9 cellular contexts compared by ENCODE assay signal in the genomic region with DNA sequence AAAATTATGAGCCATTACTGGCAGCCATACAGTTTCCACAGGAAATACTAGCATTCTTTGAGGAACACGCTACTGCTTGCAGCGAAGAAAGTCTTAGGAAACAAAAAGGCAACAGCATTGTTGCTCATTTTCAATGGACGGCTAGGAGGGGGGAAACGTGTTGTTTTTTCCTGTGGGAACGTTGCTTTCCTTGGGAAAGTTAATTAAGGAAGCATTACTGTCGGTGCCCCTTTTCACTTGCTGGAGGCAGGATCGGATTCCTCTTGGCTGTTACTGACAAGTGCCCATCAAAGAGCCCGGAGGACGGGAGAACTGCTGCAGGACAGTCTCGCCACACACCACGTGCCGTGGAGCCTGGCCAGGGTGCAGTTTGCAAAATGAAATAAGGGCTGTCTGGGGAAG. TPM values are rescaled to one million over a fixed set of nuclear protein-coding genes. Genes with fewer than 3 reads are reported as not detected.
DNase-seq lines count a peak whose midpoint lies in the region; ATAC-seq and TF ChIP-seq lines count a peak whose summit lies in the region.
"Had no signal": no experiment of that assay in that cellular context is flagged by ENCODE, and none has a peak within 500 bp of the region (broad histone marks: within the 10 kb centered on the region; RNA-seq: fewer than 3 reads in every experiment).

No MANE protein-coding gene starts in this region.

- TF ChIP-seq CTCF in fibroblast of the aortic adventitia (IDR thresholded peaks at IDR 0.05; ENCODE audit: insufficient read depth, low read length): no peak
- no peak for TF ChIP-seq CTCF in neural crest cell (conservative IDR thresholded peaks at IDR 0.05)

- H3K4me1 ChIP-seq in NT2/D1 (ENCODE audit: insufficient read depth, insufficient read length): no peaks in the 10 kb centered on the region

- peak overlapping the region; percentile 100 for H3K4me3 Mint-ChIP-seq in neural crest cell
- H3K4me3 Mint-ChIP-seq in activated CD8-positive, alpha-beta memory T cell treated with anti-CD3 and anti-CD28 coated beads, Interleukin-2, amount 10 ng/mL, durations not matched to agents 7 days and 5 days: no peak overlapping the region

- CTCF ChIA-PET in activated CD8-positive, alpha-beta memory T cell treated with anti-CD3 and anti-CD28 coated beads, Interleukin-2, amount 10 ng/mL, durations not matched to agents 7 days and 5 days (lab: Charles Lee): no interaction called here

- no peak overlapping the region for H3K27ac Mint-ChIP-seq in neural crest cell (ENCODE audit: unreplicated experiment)
- H3K27ac Mint-ChIP-seq in activated CD8-positive, alpha-beta memory T cell treated with anti-CD3 and anti-CD28 coated beads, Interleukin-2, amount 10 ng/mL, durations not matched to agents 7 days and 5 days: no peak overlapping the region

- no peak for ATAC-seq in HG02610 (IDR thresholded peaks at IDR 0.05; ENCODE audit: unreplicated experiment)
- ATAC-seq in activated CD8-positive, alpha-beta memory T cell treated with anti-CD3 and anti-CD28 coated beads, Interleukin-2, amount 10 ng/mL, durations not matched to agents 7 days and 5 days: no peak

- H3K36me3 ChIP-seq in NT2/D1 (ENCODE audit: insufficient read depth, insufficient read length, low read length): no peaks in the 10 kb centered on the region

- DNase-seq in AG20443 (ENCODE audit: low spot score) (peak; percentile 55), NT2/D1 (ENCODE audit: low read depth, low spot score) (no peak), fibroblast of the aortic adventitia (ENCODE audit: low read depth) (peak; percentile 45), neural crest cell (ENCODE audit: low read depth, low spot score) (no peak), SW480 (ENCODE audit: low spot score) (no peak), cortex of kidney (lab: John Stamatoyannopoulos, UW) (no peak)
- no peak for DNase-seq in activated CD8-positive, alpha-beta memory T cell treated with anti-CD3 and anti-CD28 coated beads, Interleukin-2, amount 10 ng/mL, durations not matched to agents 7 days and 5 days

- H3K4me3 ChIP-seq in NT2/D1 (ENCODE audit: insufficient read length, low read depth): peak overlapping the region; percentile 61
- H3K4me3 ChIP-seq in fibroblast of the aortic adventitia (ENCODE audit: low read depth, low read length): peak overlapping the region; percentile 63

- H3K9ac ChIP-seq in NT2/D1 (ENCODE audit: insufficient read length, low read depth): peak overlapping the region; percentile 74

- peaks cover 50% of the 10 kb centered on the region for H3K27me3 Mint-ChIP-seq in neural crest cell (ENCODE audit: low read depth)
- peaks cover 52% of the 10 kb centered on the region for H3K27me3 Mint-ChIP-seq in activated CD8-positive, alpha-beta memory T cell treated with anti-CD3 and anti-CD28 coated beads, Interleukin-2, amount 10 ng/mL, durations not matched to agents 7 days and 5 days

- H3K9me3 Mint-ChIP-seq in neural crest cell: no peaks in the 10 kb centered on the region
- no peaks in the 10 kb centered on the region for H3K9me3 Mint-ChIP-seq in activated CD8-positive, alpha-beta memory T cell treated with anti-CD3 and anti-CD28 coated beads, Interleukin-2, amount 10 ng/mL, durations not matched to agents 7 days and 5 days (ENCODE audit: low read depth)

- no peaks in the 10 kb centered on the region for H3K9me3 ChIP-seq in NT2/D1 (ENCODE audit: insufficient read depth, low read length)

- peaks cover 24% of the 10 kb centered on the region for H3K27me3 ChIP-seq in NT2/D1 (ENCODE audit: insufficient read depth, insufficient read length)

- H3K36me3 Mint-ChIP-seq in neural crest cell (ENCODE audit: low read depth): no peaks in the 10 kb centered on the region
- H3K36me3 Mint-ChIP-seq in activated CD8-positive, alpha-beta memory T cell treated with anti-CD3 and anti-CD28 coated beads, Interleukin-2, amount 10 ng/mL, durations not matched to agents 7 days and 5 days: no peaks in the 10 kb centered on the region

- H3K4me1 Mint-ChIP-seq in neural crest cell: peaks cover 22% of the 10 kb centered on the region
- peaks cover 5% of the 10 kb centered on the region for H3K4me1 Mint-ChIP-seq in activated CD8-positive, alpha-beta memory T cell treated with anti-CD3 and anti-CD28 coated beads, Interleukin-2, amount 10 ng/mL, durations not matched to agents 7 days and 5 days

RNA-seq across cellular contexts. Expression of a gene that starts 1.0 kb away (rescaled TPM):
- total RNA-seq in fibroblast of the aortic adventitia (ENCODE audit: low replicate concordance): 0.18 and 0.57 TPM in 2 replicates
- total RNA-seq in neural crest cell: 10.2 and 11.6 TPM in 2 replicates
- total RNA-seq in activated CD8-positive, alpha-beta memory T cell treated with anti-CD3 and anti-CD28 coated beads, Interleukin-2, amount 10 ng/mL, durations not matched to agents 7 days and 5 days: not detected
- total RNA-seq: LHCN-M2 had no signal

Comparison
In these comparisons a context has a peak if more than half of its experiments do, and no peak if none do; other contexts are left out.
1. DNase-seq: peak in AG20443 (single experiment) and fibroblast of the aortic adventitia (single experiment); none in NT2/D1 (single experiment), neural crest cell (single experiment), activated CD8-positive, alpha-beta memory T cell treated with anti-CD3 and anti-CD28 coated beads, Interleukin-2, amount 10 ng/mL, durations not matched to agents 7 days and 5 days (single experiment), SW480 (single experiment) and cortex of kidney (single experiment).